Comparison of ENCODE assay signal across 18 cellular contexts in genomic region chr5:127254729-127255284, GRCh38. TPM values are rescaled to one million over a fixed set of nuclear protein-coding genes. Genes with fewer than 3 reads are reported as not detected.
A peak's percentile ranks its signal among the peaks of the same experiment; 100 is the strongest.
DNase-seq lines count a peak whose midpoint lies in the region; ATAC-seq and TF ChIP-seq lines count a peak whose summit lies in the region.
"Had no signal": no experiment of that assay in that cellular context is flagged by ENCODE, and none has a peak within 500 bp of the region (broad histone marks: within the 10 kb centered on the region; RNA-seq: fewer than 3 reads in every experiment).

No MANE protein-coding gene starts in this region.

- DNase-seq in ACHN = peak; percentile 7
- DNase-seq in HT1080 (ENCODE audit: low read depth) = peak; percentile 95
- peak; percentile 59 for DNase-seq in astrocyte of the cerebellum (ENCODE audit: low read depth)
- DNase-seq in glomerular visceral epithelial cell (ENCODE audit: extremely low spot score) = peak; percentile 85
- DNase-seq in T-helper 1 cell = no peak
- DNase-seq in activated CD4-positive, alpha-beta T cell treated with anti-CD3 and anti-CD28 coated beads for 1 hour = no peak
- DNase-seq in NCI-H2029 (lab: John Stamatoyannopoulos, UW) = no peak
- DNase-seq: activated CD4-positive, alpha-beta T cell treated with anti-CD3 and anti-CD28 coated beads for 48 hours; activated naive CD8-positive, alpha-beta T cell treated with anti-CD3 and anti-CD28 coated beads, Interleukin-2, amount 50 U/mL, for 24 hours; activated T-cell treated with anti-CD3 and anti-CD28 coated beads, Interleukin-2, amount 50 U/mL, for 1 hour; colonic mucosa; NCI-H2107; stimulated activated CD4-positive, alpha-beta T cell treated with anti-CD3 and anti-CD28 coated beads, Interleukin-4, amount 100 ng/mL, for 24 hours had no signal

- no peak for ATAC-seq in HG03342 (IDR thresholded peaks at IDR 0.05; ENCODE audit: unreplicated experiment)
- ATAC-seq: activated naive CD8-positive, alpha-beta T cell treated with anti-CD3 and anti-CD28 coated beads, Interleukin-2, amount 50 U/mL, for 24 hours; esophagus mucosa; Right ventricle myocardium inferior; sciatic nerve had no signal

- no peak for TF ChIP-seq CTCF in astrocyte of the cerebellum (IDR thresholded peaks at IDR 0.05; ENCODE audit: low read depth, low read length, missing control alignments)

- in situ Hi-C loops in ACHN (cut with HindIII; ENCODE audit: low pct_ligation_motif_present, low pct_unique_long_range_greater_than_20kb, low sequenced_read_pairs) = no loop called here
- in situ Hi-C loops in astrocyte of the cerebellum (cut with HindIII; ENCODE audit: low sequenced_read_pairs) = no loop called here

- no peak overlapping the region for H3K4me3 ChIP-seq in astrocyte of the cerebellum (ENCODE audit: low read depth, low read length)
- H3K4me3 ChIP-seq: colonic mucosa, HAP-1 had no signal

RNA-seq across cellular contexts. Expression of gene MEGF10, which starts 35.8 kb away (rescaled TPM):
- 1.1 and 2.7 TPM in 2 replicates for total RNA-seq in HT1080 (2014; rRNA removed; shearing (Covaris generic))
- polyA plus RNA-seq in HT1080 (2015; cell fraction: cytosol; rRNA removed) = 0.03 and 0.05 TPM in 2 replicates
- 0.19 and 0.20 TPM in 2 replicates for polyA plus RNA-seq in HT1080 (2015; cell fraction: nucleus; rRNA removed)

Comparison
In these comparisons a context has a peak if more than half of its experiments do, and no peak if none do; other contexts are left out.
1. DNase-seq: peak in ACHN (single experiment), HT1080 (single experiment), astrocyte of the cerebellum (single experiment) and glomerular visceral epithelial cell (single experiment); none in T-helper 1 cell (0 of 5), activated CD4-positive, alpha-beta T cell treated with anti-CD3 and anti-CD28 coated beads for 1 hour (single experiment) and NCI-H2029 (single experiment).